11 cellular contexts compared by ENCODE assay signal in the genomic region with DNA sequence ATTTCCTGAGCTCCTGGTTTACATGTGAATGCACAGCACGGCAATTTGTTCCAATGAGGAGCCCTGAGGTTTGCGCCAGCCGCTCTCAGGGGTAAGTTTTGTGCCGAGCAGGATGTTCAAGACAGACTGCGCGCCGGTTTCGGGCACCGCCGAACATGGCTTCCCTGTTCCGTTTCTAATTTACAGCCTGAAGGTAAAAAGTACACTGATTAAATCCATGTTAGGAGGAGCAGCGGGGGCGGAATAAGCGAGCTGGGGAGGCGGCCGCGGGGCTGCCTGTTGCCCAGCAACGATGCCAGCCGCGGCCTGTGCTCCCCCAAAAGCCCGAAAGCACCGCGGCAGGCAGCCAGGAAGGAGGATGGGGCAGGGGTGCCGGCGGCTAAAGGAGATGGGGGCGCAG. TPM values are rescaled to one million over a fixed set of nuclear protein-coding genes. Genes with fewer than 3 reads are reported as not detected.
DNase-seq lines count a peak whose midpoint lies in the region; ATAC-seq, FAIRE-seq and TF ChIP-seq lines count a peak whose summit lies in the region.
"Had no signal": no experiment of that assay in that cellular context is flagged by ENCODE, and none has a peak within 500 bp of the region (broad histone marks: within the 10 kb centered on the region; RNA-seq: fewer than 3 reads in every experiment).

No MANE protein-coding gene starts in this region.

- H3K9me3 ChIP-seq in keratinocyte (ENCODE audit: control insufficient read depth, low read depth, low read length) (no peaks in the 10 kb centered on the region), left lung (no peaks in the 10 kb centered on the region)
- H3K9me3 ChIP-seq: SJSA1 had no signal

- H3K27ac Mint-ChIP-seq in activated CD8-positive, alpha-beta T cell treated with anti-CD3 and anti-CD28 coated beads for 36 hours = no peak overlapping the region
- H3K27ac Mint-ChIP-seq: nephron had no signal

- intact Hi-C loops in activated CD8-positive, alpha-beta T cell treated with anti-CD3 and anti-CD28 coated beads for 36 hours (cut with micrococcal nuclease) = no loop called here
- intact Hi-C loops in left lung (cut with DNase I) = loop anchor here in 1 of 2 donors (5.0 kb wide), 1 partner anchor 437 kb away; no protein-coding TSS in a partner anchor

- FAIRE-seq in keratinocyte (lab: Jason Lieb, UNC) = no peak

- H3K9me1 ChIP-seq in keratinocyte (ENCODE audit: control insufficient read depth, extremely low read depth, insufficient read depth, low read length) = no peaks in the 10 kb centered on the region

- H3K79me2 ChIP-seq in keratinocyte (ENCODE audit: control insufficient read depth, insufficient read depth, low read length) = no peaks in the 10 kb centered on the region

- H4K20me1 ChIP-seq in keratinocyte (ENCODE audit: control insufficient read depth, extremely low read depth, insufficient read depth, low read length) = no peaks in the 10 kb centered on the region

- DNase-seq in activated T-cell treated with anti-CD3 and anti-CD28 coated beads, Interleukin-2, amount 50 U/mL, for 4 hours = no peak
- DNase-seq in activated T-cell treated with anti-CD3 and anti-CD28 coated beads, Interleukin-2, amount 50 U/mL, for 1 hour = no peak
- peak; percentile 39 for DNase-seq in activated CD8-positive, alpha-beta T cell treated with anti-CD3 and anti-CD28 coated beads for 36 hours
- DNase-seq in keratinocyte (ENCODE audit: low read depth, low spot score) = no peak
- peak in 4 of 49 donors; percentile 26 to 45 (median 33) for DNase-seq in substantia nigra (lab: John Stamatoyannopoulos, UW)
- DNase-seq in left lung = no peak
- no peak for DNase-seq in NK-92 treated with Interleukin-12 subunit alpha and Interleukin-12 subunit beta, amount 100 ng/mL, for 24 hours (lab: John Stamatoyannopoulos, UW)

- CTCF ChIA-PET in activated CD8-positive, alpha-beta T cell treated with anti-CD3 and anti-CD28 coated beads for 36 hours (lab: Charles Lee) = interaction anchor here (1.0 to 6.0 kb wide), 50 partner anchors 8 to 450 kb away, joined by 3 to 62 read pairs (median 6); a partner anchor contains a TSS

- no peak overlapping the region for H3K9ac ChIP-seq in keratinocyte (ENCODE audit: control insufficient read depth, extremely low read depth, insufficient read depth, low read length)

- no peak for TF ChIP-seq CTCF in activated CD8-positive, alpha-beta T cell treated with anti-CD3 and anti-CD28 coated beads for 36 hours (IDR thresholded peaks at IDR 0.05)
- TF ChIP-seq CTCF in keratinocyte (optimal IDR thresholded peaks at IDR 0.05 in 1 of 3, IDR thresholded peaks at IDR 0.05 in 1 of 3, conservative IDR thresholded peaks at IDR 0.05 in 1 of 3; ENCODE audit: extremely low read depth in 1 of 3, insufficient read depth in 2 of 3, low read length in 3 of 3) = no peak
- no peak for TF ChIP-seq CTCF in left lung (IDR thresholded peaks at IDR 0.05)

- H3K27me3 Mint-ChIP-seq in activated T-cell treated with anti-CD3 and anti-CD28 coated beads, Interleukin-2, amount 50 U/mL, for 4 hours (ENCODE audit: low read depth) = peaks cover 30% of the 10 kb centered on the region
- H3K27me3 Mint-ChIP-seq in activated CD8-positive, alpha-beta T cell treated with anti-CD3 and anti-CD28 coated beads for 36 hours = peaks cover 33% of the 10 kb centered on the region

- POLR2A ChIA-PET in activated CD8-positive, alpha-beta T cell treated with anti-CD3 and anti-CD28 coated beads for 36 hours (lab: Charles Lee) = interaction anchor here (1.0 to 1.8 kb wide), 3 partner anchors 12 to 329 kb away, joined by 3 to 4 read pairs (median 4); a partner anchor contains a TSS

- peak overlapping the region; percentile 19 for H2AFZ ChIP-seq in keratinocyte (ENCODE audit: control insufficient read depth, low read length)

- H3K27ac ChIP-seq in keratinocyte (ENCODE audit: control insufficient read depth, insufficient read depth, low read length) (no peak overlapping the region), substantia nigra (ENCODE audit: low read depth, low read length, poor library complexity, severe bottlenecking) (peak overlapping the region; percentile 100), left lung (no peak overlapping the region)
- H3K27ac ChIP-seq: SJSA1 had no signal

- H3K4me3 ChIP-seq in keratinocyte (ENCODE audit: control insufficient read depth in 2 of 3, extremely low read depth in 1 of 3, insufficient read depth in 2 of 3, low read depth in 1 of 3, low read length in 3 of 3) (no peak overlapping the region), left lung (no peak overlapping the region)
- H3K4me3 ChIP-seq: SJSA1 had no signal

- H3K36me3 Mint-ChIP-seq in activated T-cell treated with anti-CD3 and anti-CD28 coated beads, Interleukin-2, amount 50 U/mL, for 4 hours (ENCODE audit: insufficient read depth) = no peaks in the 10 kb centered on the region
- H3K36me3 Mint-ChIP-seq in activated CD8-positive, alpha-beta T cell treated with anti-CD3 and anti-CD28 coated beads for 36 hours (ENCODE audit: low read depth) = no peaks in the 10 kb centered on the region

- H3K36me3 ChIP-seq in keratinocyte (ENCODE audit: control insufficient read depth in 2 of 2, extremely low read depth in 1 of 2, insufficient read depth in 2 of 2, low read length in 2 of 2) (no peaks in the 10 kb centered on the region), left lung (peaks cover 0 to 15% of the 10 kb centered on the region in 2 donors)

- H3K4me2 ChIP-seq in keratinocyte (ENCODE audit: control insufficient read depth, extremely low read depth, insufficient read depth, low read depth, low read length) = peak overlapping the region; percentile 32

- H3K4me3 Mint-ChIP-seq in activated T-cell treated with anti-CD3 and anti-CD28 coated beads, Interleukin-2, amount 50 U/mL, for 4 hours = peak overlapping the region; percentile 54
- H3K4me3 Mint-ChIP-seq in activated CD8-positive, alpha-beta T cell treated with anti-CD3 and anti-CD28 coated beads for 36 hours = peak overlapping the region; percentile 64

- no peaks in the 10 kb centered on the region for H3K9me3 Mint-ChIP-seq in activated T-cell treated with anti-CD3 and anti-CD28 coated beads, Interleukin-2, amount 50 U/mL, for 4 hours
- H3K9me3 Mint-ChIP-seq in activated CD8-positive, alpha-beta T cell treated with anti-CD3 and anti-CD28 coated beads for 36 hours = no peaks in the 10 kb centered on the region
- H3K9me3 Mint-ChIP-seq: nephron had no signal

- dilution Hi-C loops in keratinocyte (cut with MboI; ENCODE audit: extremely low pct_ligation_motif_present, low sequenced_read_pairs) = no loop called here

- H3K4me1 ChIP-seq in keratinocyte (ENCODE audit: control insufficient read depth, extremely low read depth, insufficient read depth, low read length) (no peaks in the 10 kb centered on the region), left lung (peaks cover 4 to 21% of the 10 kb centered on the region in 2 donors)

- no peak for ATAC-seq in activated T-cell treated with anti-CD3 and anti-CD28 coated beads, Interleukin-2, amount 50 U/mL, for 4 hours
- peak; percentile 15 for ATAC-seq in activated CD8-positive, alpha-beta T cell treated with anti-CD3 and anti-CD28 coated beads for 36 hours
- ATAC-seq in HG02759 (IDR thresholded peaks at IDR 0.05; ENCODE audit: unreplicated experiment) = no peak
- ATAC-seq in left lung = no peak

- H3K4me1 Mint-ChIP-seq in activated T-cell treated with anti-CD3 and anti-CD28 coated beads, Interleukin-2, amount 50 U/mL, for 4 hours (ENCODE audit: low read depth) = peaks cover 11% of the 10 kb centered on the region
- peaks cover 8% of the 10 kb centered on the region for H3K4me1 Mint-ChIP-seq in activated CD8-positive, alpha-beta T cell treated with anti-CD3 and anti-CD28 coated beads for 36 hours (ENCODE audit: low read depth)

- H3K27me3 ChIP-seq in keratinocyte (ENCODE audit: control insufficient read depth, extremely low read depth, insufficient read depth, low read length) (peaks cover 12% of the 10 kb centered on the region), left lung (peaks cover 0 to 59% of the 10 kb centered on the region in 2 donors)
- H3K27me3 ChIP-seq: SJSA1 had no signal

RNA-seq across cellular contexts. Expression of a gene that starts 6.4 kb away (rescaled TPM):
- under 1 TPM in 1 of 3 donors, not detected in 2; 0.05 TPM for total RNA-seq in activated T-cell treated with anti-CD3 and anti-CD28 coated beads, Interleukin-2, amount 50 U/mL, for 4 hours
- total RNA-seq in activated CD8-positive, alpha-beta T cell treated with anti-CD3 and anti-CD28 coated beads for 36 hours = not detected
- polyA plus RNA-seq in keratinocyte = not detected in 3 replicates
- polyA plus RNA-seq in keratinocyte (2011; ENCODE audit: low read depth) = 0.11 TPM
- polyA plus RNA-seq in keratinocyte (2011; cell fraction: cytosol; rRNA removed) = not detected in 2 replicates
- polyA plus RNA-seq in keratinocyte (2011; cell fraction: nucleus; rRNA removed) = not detected in 2 replicates
- polyA plus RNA-seq in keratinocyte (2012; ENCODE audit: low replicate concordance) = not detected in 2 replicates
- polyA minus RNA-seq in keratinocyte = not detected in 3 replicates
- polyA minus RNA-seq in keratinocyte (2011; cell fraction: cytosol; rRNA and poly(A)+ RNA removed) = not detected
- not detected in 2 replicates for polyA minus RNA-seq in keratinocyte (2011; cell fraction: nucleus; rRNA and poly(A)+ RNA removed)
- under 1 TPM in 1 of 2 donors, not detected in 1; 0.16 TPM for total RNA-seq in left lung
- total RNA-seq: NCI-H460, SJSA1 had no signal

RNA-seq across cellular contexts. Expression of a gene that starts 11.0 kb away (rescaled TPM):
- 1 to 10 TPM in 1 of 3 donors, under 1 TPM in 2; 0.79 to 1.4 (median 0.83) TPM for total RNA-seq in activated T-cell treated with anti-CD3 and anti-CD28 coated beads, Interleukin-2, amount 50 U/mL, for 4 hours
- total RNA-seq in activated CD8-positive, alpha-beta T cell treated with anti-CD3 and anti-CD28 coated beads for 36 hours = 1 to 10 TPM; 2.0 to 2.1 TPM
- polyA plus RNA-seq in keratinocyte = 0.25 to 0.73 TPM (median 0.58 TPM) in 3 replicates
- polyA plus RNA-seq in keratinocyte (2011; ENCODE audit: low read depth) = not detected
- polyA plus RNA-seq in keratinocyte (2011; cell fraction: cytosol; rRNA removed) = 0.15 and 0.68 TPM in 2 replicates
- 1.4 and 4.0 TPM in 2 replicates for polyA plus RNA-seq in keratinocyte (2011; cell fraction: nucleus; rRNA removed)
- 0.13 and 1.5 TPM in 2 replicates for polyA plus RNA-seq in keratinocyte (2012; ENCODE audit: low replicate concordance)
- 0.06 to 1.0 TPM (median 0.46 TPM) in 3 replicates for polyA minus RNA-seq in keratinocyte
- polyA minus RNA-seq in keratinocyte (2011; cell fraction: cytosol; rRNA and poly(A)+ RNA removed) = not detected
- 0.31 and 1.2 TPM in 2 replicates for polyA minus RNA-seq in keratinocyte (2011; cell fraction: nucleus; rRNA and poly(A)+ RNA removed)
- 10 to 100 TPM; 15.8 to 20.6 TPM for total RNA-seq in left lung

RNA-seq across cellular contexts. Expression of a gene that starts 42.4 kb away (rescaled TPM):
- 10 to 100 TPM; 12.8 to 18.2 (median 13.7) TPM for total RNA-seq in activated T-cell treated with anti-CD3 and anti-CD28 coated beads, Interleukin-2, amount 50 U/mL, for 4 hours
- total RNA-seq in activated CD8-positive, alpha-beta T cell treated with anti-CD3 and anti-CD28 coated beads for 36 hours = 10 to 100 TPM; 25.2 to 27.1 TPM
- 41.6 to 50.2 TPM (median 46.4 TPM) in 3 replicates for polyA plus RNA-seq in keratinocyte
- 15.2 TPM for polyA plus RNA-seq in keratinocyte (2011; ENCODE audit: low read depth)
- 35.6 and 38.1 TPM in 2 replicates for polyA plus RNA-seq in keratinocyte (2011; cell fraction: cytosol; rRNA removed)
- polyA plus RNA-seq in keratinocyte (2011; cell fraction: nucleus; rRNA removed) = 83.4 and 85.2 TPM in 2 replicates
- polyA plus RNA-seq in keratinocyte (2012; ENCODE audit: low replicate concordance) = 28.1 and 33.1 TPM in 2 replicates
- 36.6 to 41.5 TPM (median 40.6 TPM) in 3 replicates for polyA minus RNA-seq in keratinocyte
- 21.7 TPM for polyA minus RNA-seq in keratinocyte (2011; cell fraction: cytosol; rRNA and poly(A)+ RNA removed)
- 19.9 and 29.2 TPM in 2 replicates for polyA minus RNA-seq in keratinocyte (2011; cell fraction: nucleus; rRNA and poly(A)+ RNA removed)
- total RNA-seq in left lung = 10 to 100 TPM; 38.8 to 53.8 TPM

RNA-seq across cellular contexts. Expression of a gene that starts 46.8 kb away (rescaled TPM):
- under 1 TPM; 0.27 to 0.89 (median 0.32) TPM for total RNA-seq in activated T-cell treated with anti-CD3 and anti-CD28 coated beads, Interleukin-2, amount 50 U/mL, for 4 hours
- total RNA-seq in activated CD8-positive, alpha-beta T cell treated with anti-CD3 and anti-CD28 coated beads for 36 hours = under 1 TPM; 0.90 to 0.94 TPM
- 0.11 to 0.54 TPM (median 0.21 TPM) in 3 replicates for polyA plus RNA-seq in keratinocyte
- polyA plus RNA-seq in keratinocyte (2011; ENCODE audit: low read depth) = 0.21 TPM
- polyA plus RNA-seq in keratinocyte (2011; cell fraction: cytosol; rRNA removed) = 0.04 and 0.10 TPM in 2 replicates
- polyA plus RNA-seq in keratinocyte (2011; cell fraction: nucleus; rRNA removed) = 0.96 and 1.2 TPM in 2 replicates
- polyA plus RNA-seq in keratinocyte (2012; ENCODE audit: low replicate concordance) = 0.10 and 0.32 TPM in 2 replicates
- polyA minus RNA-seq in keratinocyte = not detected in 3 replicates
- not detected for polyA minus RNA-seq in keratinocyte (2011; cell fraction: cytosol; rRNA and poly(A)+ RNA removed)
- polyA minus RNA-seq in keratinocyte (2011; cell fraction: nucleus; rRNA and poly(A)+ RNA removed) = 0.74 and 2.7 TPM in 2 replicates
- total RNA-seq in left lung = under 1 TPM; 0.26 to 0.39 TPM

RNA-seq across cellular contexts. Expression of a gene that starts 47.0 kb away (rescaled TPM):
- 100 to 1,000 TPM; 475 to 549 (median 490) TPM for total RNA-seq in activated T-cell treated with anti-CD3 and anti-CD28 coated beads, Interleukin-2, amount 50 U/mL, for 4 hours
- total RNA-seq in activated CD8-positive, alpha-beta T cell treated with anti-CD3 and anti-CD28 coated beads for 36 hours = 100 to 1,000 TPM; 558 to 566 TPM
- 199 to 488 TPM (median 398 TPM) in 3 replicates for polyA plus RNA-seq in keratinocyte
- polyA plus RNA-seq in keratinocyte (2011; ENCODE audit: low read depth) = 160 TPM
- polyA plus RNA-seq in keratinocyte (2011; cell fraction: cytosol; rRNA removed) = 338 and 377 TPM in 2 replicates
- 92.6 and 102 TPM in 2 replicates for polyA plus RNA-seq in keratinocyte (2011; cell fraction: nucleus; rRNA removed)
- polyA plus RNA-seq in keratinocyte (2012; ENCODE audit: low replicate concordance) = 362 and 397 TPM in 2 replicates
- polyA minus RNA-seq in keratinocyte = 27.6 to 61.1 TPM (median 30.8 TPM) in 3 replicates
- 134 TPM for polyA minus RNA-seq in keratinocyte (2011; cell fraction: cytosol; rRNA and poly(A)+ RNA removed)
- 11.7 and 12.6 TPM in 2 replicates for polyA minus RNA-seq in keratinocyte (2011; cell fraction: nucleus; rRNA and poly(A)+ RNA removed)
- total RNA-seq in left lung = 100 to 1,000 TPM; 386 to 507 TPM

Comparison
In these comparisons a context has a peak if more than half of its experiments do, and no peak if none do; other contexts are left out.
1. RNA of a gene that starts 11.0 kb away (total RNA-seq): 15.8 to 20.6 TPM in left lung; 2.0 to 2.1 TPM in activated CD8-positive, alpha-beta T cell treated with anti-CD3 and anti-CD28 coated beads for 36 hours and 0.79 to 1.4 TPM in activated T-cell treated with anti-CD3 and anti-CD28 coated beads, Interleukin-2, amount 50 U/mL, for 4 hours; every median in the first group is over 4 times any median in the second.